In the genomic region with DNA sequence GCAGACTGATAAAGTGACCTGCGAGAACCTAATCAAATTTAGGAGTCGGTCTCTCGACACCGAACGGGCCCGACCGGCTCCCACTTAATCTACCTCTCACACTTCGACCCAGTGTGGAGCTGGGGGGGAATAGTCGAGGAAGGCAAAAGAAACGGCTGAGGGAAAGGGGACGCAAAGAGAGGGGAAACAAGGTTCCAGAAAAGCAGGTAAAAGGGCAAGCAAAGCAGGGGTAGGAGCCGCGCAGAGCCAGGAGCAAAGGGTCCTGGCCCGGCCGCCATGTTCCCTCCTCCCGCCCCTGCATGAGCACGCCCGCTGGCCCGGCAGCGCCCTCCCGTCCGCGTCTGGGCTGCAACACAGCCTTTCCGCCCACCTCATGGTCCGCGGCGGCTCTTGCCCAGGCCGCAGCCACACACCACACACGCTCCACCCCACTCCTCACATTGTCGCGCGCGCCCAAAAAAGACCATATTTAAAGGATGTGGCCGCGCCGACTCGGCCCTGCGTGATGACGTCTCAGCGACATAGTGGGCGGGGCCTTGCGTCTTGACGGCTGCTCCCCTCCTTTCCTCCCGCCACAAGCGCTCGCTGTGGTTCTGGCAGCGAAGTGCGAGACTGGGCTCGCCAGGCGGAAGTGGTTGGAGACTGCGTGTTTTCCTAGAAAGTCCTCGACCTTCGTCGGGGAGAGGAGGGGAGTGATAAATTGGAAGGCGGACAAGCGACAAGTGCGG, we compare ENCODE assay signal across 8 cellular contexts. TPM values are rescaled to one million over a fixed set of nuclear protein-coding genes. Genes with fewer than 3 reads are reported as not detected.
DNase-seq lines count a peak whose midpoint lies in the region; ATAC-seq and TF ChIP-seq lines count a peak whose summit lies in the region.

A gene with protein sequence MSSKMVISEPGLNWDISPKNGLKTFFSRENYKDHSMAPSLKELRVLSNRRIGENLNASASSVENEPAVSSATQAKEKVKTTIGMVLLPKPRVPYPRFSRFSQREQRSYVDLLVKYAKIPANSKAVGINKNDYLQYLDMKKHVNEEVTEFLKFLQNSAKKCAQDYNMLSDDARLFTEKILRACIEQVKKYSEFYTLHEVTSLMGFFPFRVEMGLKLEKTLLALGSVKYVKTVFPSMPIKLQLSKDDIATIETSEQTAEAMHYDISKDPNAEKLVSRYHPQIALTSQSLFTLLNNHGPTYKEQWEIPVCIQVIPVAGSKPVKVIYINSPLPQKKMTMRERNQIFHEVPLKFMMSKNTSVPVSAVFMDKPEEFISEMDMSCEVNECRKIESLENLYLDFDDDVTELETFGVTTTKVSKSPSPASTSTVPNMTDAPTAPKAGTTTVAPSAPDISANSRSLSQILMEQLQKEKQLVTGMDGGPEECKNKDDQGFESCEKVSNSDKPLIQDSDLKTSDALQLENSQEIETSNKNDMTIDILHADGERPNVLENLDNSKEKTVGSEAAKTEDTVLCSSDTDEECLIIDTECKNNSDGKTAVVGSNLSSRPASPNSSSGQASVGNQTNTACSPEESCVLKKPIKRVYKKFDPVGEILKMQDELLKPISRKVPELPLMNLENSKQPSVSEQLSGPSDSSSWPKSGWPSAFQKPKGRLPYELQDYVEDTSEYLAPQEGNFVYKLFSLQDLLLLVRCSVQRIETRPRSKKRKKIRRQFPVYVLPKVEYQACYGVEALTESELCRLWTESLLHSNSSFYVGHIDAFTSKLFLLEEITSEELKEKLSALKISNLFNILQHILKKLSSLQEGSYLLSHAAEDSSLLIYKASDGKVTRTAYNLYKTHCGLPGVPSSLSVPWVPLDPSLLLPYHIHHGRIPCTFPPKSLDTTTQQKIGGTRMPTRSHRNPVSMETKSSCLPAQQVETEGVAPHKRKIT (minus strand): TSS at position 510 of the 728 bp plus-strand sequence. CDS start 1,165 bp downstream, outside the sequence.

- H3K4me2 ChIP-seq in KMS-11, result peak within 1 kb of the TSS; percentile 75

- peaks cover 58% of the 10 kb centered on the region for H3K4me1 Mint-ChIP-seq in activated T-cell treated with anti-CD3 and anti-CD28 coated beads, Interleukin-2, amount 50 U/mL, for 72 hours (ENCODE audit: low read depth)

- peak; percentile 60 for DNase-seq in DMS79 (lab: John Stamatoyannopoulos, UW)
- DNase-seq in Peyer's patch, result peak; percentile 97 to 99 (median 98)
- peak; percentile 97 to 98 for DNase-seq in activated T-cell treated with anti-CD3 and anti-CD28 coated beads, Interleukin-2, amount 50 U/mL, for 72 hours
- DNase-seq in esophagus muscularis mucosa (ENCODE audit: extremely low spot score), result peak; percentile 99
- DNase-seq in stimulated activated CD8-positive, alpha-beta memory T cell treated with anti-CD3 and anti-CD28 coated beads, Interleukin-7, amount 100 ng/mL, for 4 hours (ENCODE audit: low read depth in 2 of 2), result peak; percentile 93 to 96

- H3K36me3 ChIP-seq in KMS-11 (ENCODE audit: insufficient read depth), result no peaks in the 10 kb centered on the region
- H3K36me3 ChIP-seq in Peyer's patch, result peaks cover 0 to 9% (median 0%) of the 10 kb centered on the region in 3 donors
- peaks cover 0 to 12% (median 6%) of the 10 kb centered on the region in 4 donors for H3K36me3 ChIP-seq in esophagus muscularis mucosa
- H3K36me3 ChIP-seq in muscle layer of duodenum (ENCODE audit: control insufficient read depth in 1 of 2, insufficient read depth in 2 of 2, low read length in 2 of 2), result peaks cover 12 to 16% of the 10 kb centered on the region in 2 donors

- no peak for TF ChIP-seq EP300 in esophagus muscularis mucosa (IDR thresholded peaks at IDR 0.05)

- H3K9me3 ChIP-seq in Peyer's patch, result no peaks in the 10 kb centered on the region
- no peaks in the 10 kb centered on the region for H3K9me3 ChIP-seq in esophagus muscularis mucosa
- no peaks in the 10 kb centered on the region for H3K9me3 ChIP-seq in muscle layer of duodenum (ENCODE audit: control insufficient read depth in 1 of 2, low read length in 2 of 2)

- H3K9ac ChIP-seq in KMS-11, result peak within 1 kb of the TSS; percentile 96

- peaks cover 52% of the 10 kb centered on the region for H3K4me1 ChIP-seq in KMS-11 (ENCODE audit: low read depth, poor library complexity, severe bottlenecking)
- H3K4me1 ChIP-seq in Peyer's patch, result peaks cover 0 to 32% (median 5%) of the 10 kb centered on the region in 4 donors
- peaks cover 28 to 45% (median 37%) of the 10 kb centered on the region in 4 donors for H3K4me1 ChIP-seq in esophagus muscularis mucosa
- H3K4me1 ChIP-seq in muscle layer of duodenum (ENCODE audit: control insufficient read depth in 1 of 2, insufficient read depth in 2 of 2, low read length in 2 of 2), result peaks cover 14 to 29% of the 10 kb centered on the region in 2 donors

- peaks cover 28% of the 10 kb centered on the region for H3K79me2 ChIP-seq in KMS-11 (ENCODE audit: insufficient read depth, low read depth)

- WGBS in esophagus muscularis mucosa, result under 1% methylated on average over 46 of the region's 57 CpGs

- peak; percentile 85 for ATAC-seq in GM21737 (IDR thresholded peaks at IDR 0.05; ENCODE audit: unreplicated experiment)
- ATAC-seq in activated T-cell treated with anti-CD3 and anti-CD28 coated beads, Interleukin-2, amount 50 U/mL, for 72 hours (replicated peaks in 1 of 2), result peak; percentile 90 to 95

- intact Hi-C loops in esophagus muscularis mucosa (cut with DNase I), result no loop called here

- H3K4me3 ChIP-seq in KMS-11 (IDR thresholded peaks at IDR 0.05; ENCODE audit: insufficient read depth, low read depth, low read length) (peak within 1 kb of the TSS; percentile 8), Peyer's patch (peak within 1 kb of the TSS; percentile 65 to 94 (median 81)), esophagus muscularis mucosa (peak within 1 kb of the TSS; percentile 69 to 95 (median 84)), muscle layer of duodenum (ENCODE audit: low read depth in 1 of 2, low read length in 2 of 2) (peak within 1 kb of the TSS; percentile 89 to 96)

- TF ChIP-seq CTCF in KMS-11 (conservative IDR thresholded peaks at IDR 0.05; ENCODE audit: low read depth, low read length) (no peak), Peyer's patch (IDR thresholded peaks at IDR 0.05) (peak in 1 of 6 experiments; percentile 35), esophagus muscularis mucosa (IDR thresholded peaks at IDR 0.05) (peak in 2 of 3 experiments; percentile 13 to 20)

- peak within 1 kb of the TSS; percentile 69 for H2AFZ ChIP-seq in KMS-11 (ENCODE audit: low read depth)

- TF ChIP-seq POLR2A in Peyer's patch (IDR thresholded peaks at IDR 0.05) (peak; percentile 94), esophagus muscularis mucosa (IDR thresholded peaks at IDR 0.05; ENCODE audit: low read depth) (peak; percentile 77)

- H3K27ac ChIP-seq in KMS-11, result peak within 1 kb of the TSS; percentile 92
- peak within 1 kb of the TSS; percentile 88 to 97 (median 94) for H3K27ac ChIP-seq in Peyer's patch
- H3K27ac ChIP-seq in esophagus muscularis mucosa (replicated peaks in 1 of 4), result peak within 1 kb of the TSS; percentile 91 to 95 (median 94)
- peak within 1 kb of the TSS; percentile 98 for H3K27ac ChIP-seq in muscle layer of duodenum (ENCODE audit: low read length)

- H4K20me1 ChIP-seq in KMS-11 (ENCODE audit: insufficient read depth), result no peaks in the 10 kb centered on the region

- H3K4me3 Mint-ChIP-seq in activated T-cell treated with anti-CD3 and anti-CD28 coated beads, Interleukin-2, amount 50 U/mL, for 72 hours, result peak within 1 kb of the TSS; percentile 94 to 97

- no peaks in the 10 kb centered on the region for H3K27me3 ChIP-seq in KMS-11 (ENCODE audit: insufficient read depth, low read depth)
- no peaks in the 10 kb centered on the region for H3K27me3 ChIP-seq in Peyer's patch
- H3K27me3 ChIP-seq in esophagus muscularis mucosa, result no peaks in the 10 kb centered on the region
- no peaks in the 10 kb centered on the region for H3K27me3 ChIP-seq in muscle layer of duodenum (ENCODE audit: low read depth, low read length)

- no peaks in the 10 kb centered on the region for H3K27me3 Mint-ChIP-seq in activated T-cell treated with anti-CD3 and anti-CD28 coated beads, Interleukin-2, amount 50 U/mL, for 72 hours (ENCODE audit: low read depth)

- H3K36me3 Mint-ChIP-seq in activated T-cell treated with anti-CD3 and anti-CD28 coated beads, Interleukin-2, amount 50 U/mL, for 72 hours (ENCODE audit: insufficient read depth in 2 of 2), result peaks cover 9 to 14% of the 10 kb centered on the region in 2 donors

- H3K27ac Mint-ChIP-seq in activated T-cell treated with anti-CD3 and anti-CD28 coated beads, Interleukin-2, amount 50 U/mL, for 72 hours, result peak within 1 kb of the TSS; percentile 96

- H3K9me3 Mint-ChIP-seq in activated T-cell treated with anti-CD3 and anti-CD28 coated beads, Interleukin-2, amount 50 U/mL, for 72 hours, result no peaks in the 10 kb centered on the region

RNA-seq across cellular contexts. Expression of the gene that starts here (rescaled TPM):
- total RNA-seq in Peyer's patch (10 to 100 TPM; 14.7 to 27.2 (median 19.6) TPM), esophagus muscularis mucosa (10 to 100 TPM; 17.4 to 30.4 (median 21.3) TPM)
- total RNA-seq in activated T-cell treated with anti-CD3 and anti-CD28 coated beads, Interleukin-2, amount 50 U/mL, for 72 hours, result 10 to 100 TPM; 81.5 to 91.7 TPM

Comparison
In these comparisons a context has a peak if more than half of its experiments do, and no peak if none do; other contexts are left out.
1. Peak in every context shown above with its lines: DNase-seq, ATAC-seq, H3K4me3 ChIP-seq and H3K27ac ChIP-seq.
2. H3K4me3 ChIP-seq: peak in every context shown above with its lines; median percentile 92 in muscle layer of duodenum; 84 in esophagus muscularis mucosa; 81 in Peyer's patch; 8 in KMS-11.